7 cellular contexts compared by ENCODE assay signal in genomic region chr9:98796364-98797101, GRCh38. TPM values are rescaled to one million over a fixed set of nuclear protein-coding genes. Genes with fewer than 3 reads are reported as not detected.
DNase-seq lines count a peak whose midpoint lies in the region; ATAC-seq, FAIRE-seq and TF ChIP-seq lines count a peak whose summit lies in the region.

Gene ANKS6, minus strand, starts transcription at chr9:98796555. Its CDS starts 64 bp downstream, at chr9:98796491.

- H3K9ac ChIP-seq in keratinocyte (ENCODE audit: control insufficient read depth, extremely low read depth, insufficient read depth, low read length), result peak within 1 kb of the TSS; percentile 65

- peak within 1 kb of the TSS; percentile 48 to 68 (median 62) for H3K4me3 ChIP-seq in keratinocyte (ENCODE audit: control insufficient read depth in 2 of 3, extremely low read depth in 1 of 3, insufficient read depth in 2 of 3, low read depth in 1 of 3, low read length in 3 of 3)

- peak within 1 kb of the TSS; percentile 89 for H3K4me2 ChIP-seq in keratinocyte (ENCODE audit: control insufficient read depth, extremely low read depth, insufficient read depth, low read depth, low read length)

- H3K9me3 ChIP-seq in keratinocyte (ENCODE audit: control insufficient read depth, low read depth, low read length), result peaks cover 3% of the 10 kb centered on the region

- H3K79me2 ChIP-seq in keratinocyte (ENCODE audit: control insufficient read depth, insufficient read depth, low read length), result peaks cover 24% of the 10 kb centered on the region

- H4K20me1 ChIP-seq in keratinocyte (ENCODE audit: control insufficient read depth, extremely low read depth, insufficient read depth, low read length), result no peaks in the 10 kb centered on the region

- DNase-seq in GM12892 (ENCODE audit: insufficient read length) (peak; percentile 66), NCI-H146 (lab: John Stamatoyannopoulos, UW) (peak; percentile 60), keratinocyte (ENCODE audit: low read depth, low spot score) (no peak)
- DNase-seq in activated CD4-positive, CD25-positive, alpha-beta regulatory T cell (lab: John Stamatoyannopoulos, UW), result peak; percentile 68 to 80 (median 72)
- DNase-seq in central memory CD4-positive, alpha-beta T cell, result peak; percentile 79
- peak; percentile 55 to 80 (median 77) for DNase-seq in stimulated activated CD4-positive, alpha-beta T cell treated with anti-CD3 and anti-CD28 coated beads, Interleukin-12 subunit alpha, Interleukin-12 subunit beta, amount 100 ng/mL, for 48 hours (ENCODE audit: low read depth in 2 of 3, low spot score in 1 of 3)

- dilution Hi-C loops in keratinocyte (cut with MboI; ENCODE audit: extremely low pct_ligation_motif_present, low sequenced_read_pairs), result no loop called here

- TF ChIP-seq CTCF in keratinocyte (optimal IDR thresholded peaks at IDR 0.05 in 1 of 3, IDR thresholded peaks at IDR 0.05 in 1 of 3, conservative IDR thresholded peaks at IDR 0.05 in 1 of 3; ENCODE audit: extremely low read depth in 1 of 3, insufficient read depth in 2 of 3, low read length in 3 of 3), result peak in 2 of 3 experiments; percentile 8 to 70

- H3K27me3 ChIP-seq in keratinocyte (ENCODE audit: control insufficient read depth, extremely low read depth, insufficient read depth, low read length), result no peaks in the 10 kb centered on the region

- peak; percentile 85 for ATAC-seq in HG02642 (IDR thresholded peaks at IDR 0.05; ENCODE audit: poor library complexity, unreplicated experiment)

- peak within 1 kb of the TSS; percentile 1 for H3K27ac ChIP-seq in keratinocyte (ENCODE audit: control insufficient read depth, insufficient read depth, low read length)

- H3K4me1 ChIP-seq in keratinocyte (ENCODE audit: control insufficient read depth, extremely low read depth, insufficient read depth, low read length), result peaks cover 25% of the 10 kb centered on the region

- FAIRE-seq in GM12892 (lab: Jason Lieb, UNC), result no peak
- no peak for FAIRE-seq in keratinocyte (lab: Jason Lieb, UNC)

- no peaks in the 10 kb centered on the region for H3K9me1 ChIP-seq in keratinocyte (ENCODE audit: control insufficient read depth, extremely low read depth, insufficient read depth, low read length)

- TF ChIP-seq POLR2A in GM12892 (IDR thresholded peaks at IDR 0.05; ENCODE audit: low read depth, low read length), result no peak

- peaks cover 0 to 5% of the 10 kb centered on the region in 2 experiments for H3K36me3 ChIP-seq in keratinocyte (ENCODE audit: control insufficient read depth in 2 of 2, extremely low read depth in 1 of 2, insufficient read depth in 2 of 2, low read length in 2 of 2)

- peak within 1 kb of the TSS; percentile 80 for H2AFZ ChIP-seq in keratinocyte (ENCODE audit: control insufficient read depth, low read length)

RNA-seq across cellular contexts. Expression of gene ANKS6, which starts in this region (rescaled TPM):
- polyA plus RNA-seq in GM12892 (2012; ENCODE audit: missing spikeins), result 0.34 TPM
- polyA plus RNA-seq in keratinocyte, result 11.5 to 14.4 TPM (median 13.5 TPM) in 3 replicates
- polyA plus RNA-seq in keratinocyte (2011; ENCODE audit: low read depth), result 10.0 TPM
- 9.6 and 11.6 TPM in 2 replicates for polyA plus RNA-seq in keratinocyte (2011; cell fraction: cytosol; rRNA removed)
- polyA plus RNA-seq in keratinocyte (2011; cell fraction: nucleus; rRNA removed), result 21.0 and 23.5 TPM in 2 replicates
- 11.2 and 18.3 TPM in 2 replicates for polyA plus RNA-seq in keratinocyte (2012; ENCODE audit: low replicate concordance)
- 10.9 to 16.3 TPM (median 16.3 TPM) in 3 replicates for polyA minus RNA-seq in keratinocyte
- 14.6 TPM for polyA minus RNA-seq in keratinocyte (2011; cell fraction: cytosol; rRNA and poly(A)+ RNA removed)
- 8.4 and 12.4 TPM in 2 replicates for polyA minus RNA-seq in keratinocyte (2011; cell fraction: nucleus; rRNA and poly(A)+ RNA removed)
